In the genomic region with DNA sequence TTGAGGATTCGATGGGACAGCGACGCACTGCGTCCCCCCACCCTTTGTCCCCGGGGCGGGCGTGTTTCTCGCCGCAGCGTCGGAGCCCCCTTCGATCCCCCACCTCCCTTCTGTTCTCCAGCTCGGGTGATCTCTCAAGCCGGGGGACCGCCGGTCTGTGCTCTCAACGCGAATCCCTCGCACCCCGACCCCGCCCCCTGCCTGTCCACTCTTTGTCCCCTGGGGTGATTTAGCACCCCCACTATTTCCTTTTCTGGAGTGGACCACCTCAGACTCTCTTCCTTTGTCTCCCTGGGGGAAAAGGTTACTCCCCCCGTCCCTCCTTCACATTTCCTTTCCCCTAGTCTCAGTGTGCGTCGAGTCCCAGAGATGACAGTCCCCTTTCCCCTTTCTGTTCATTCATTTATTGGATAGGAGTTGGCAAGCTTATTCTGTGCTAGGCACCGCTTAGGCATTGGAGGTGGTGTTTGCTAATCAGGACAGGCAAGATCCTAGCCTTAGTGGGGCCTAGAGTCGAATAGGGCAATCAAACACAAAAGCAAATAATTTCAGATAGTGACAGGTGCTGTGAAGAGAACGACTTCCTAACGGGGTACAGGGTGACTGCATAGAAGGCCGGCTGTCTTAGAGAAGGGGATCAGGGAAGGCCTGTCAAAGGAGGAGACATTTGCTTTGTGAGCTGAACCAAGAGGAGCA, we compare ENCODE assay signal across 8 cellular contexts. TPM values are rescaled to one million over a fixed set of nuclear protein-coding genes. Genes with fewer than 3 reads are reported as not detected.
A peak's percentile ranks its signal among the peaks of the same experiment; 100 is the strongest.
DNase-seq lines count a peak whose midpoint lies in the region; TF ChIP-seq lines count a peak whose summit lies in the region.

No MANE protein-coding gene starts in this region.

- no peaks in the 10 kb centered on the region for H3K27me3 Mint-ChIP-seq in stimulated activated naive CD8-positive, alpha-beta T cell treated with anti-CD3 and anti-CD28 coated beads, Interleukin-15, Interleukin-2, amounts not matched to agents 100 ng/mL and 50 ng/mL, for 24 hours

- TF ChIP-seq CTCF in GM12875 (IDR thresholded peaks at IDR 0.05; ENCODE audit: borderline replicate concordance, insufficient read depth, low read depth, low read length) (no peak), astrocyte of the cerebellum (IDR thresholded peaks at IDR 0.05; ENCODE audit: low read depth, low read length, missing control alignments) (no peak), kidney epithelial cell (IDR thresholded peaks at IDR 0.05; ENCODE audit: insufficient read depth, low read length, poor library complexity, severe bottlenecking) (no peak)

- H3K36me3 Mint-ChIP-seq in stimulated activated naive CD8-positive, alpha-beta T cell treated with anti-CD3 and anti-CD28 coated beads, Interleukin-15, Interleukin-2, amounts not matched to agents 100 ng/mL and 50 ng/mL, for 24 hours (ENCODE audit: low read depth) = peaks cover 21% of the 10 kb centered on the region

- peak overlapping the region; percentile 78 for H3K4me3 ChIP-seq in GM12875 (ENCODE audit: low read depth, low read length)
- H3K4me3 ChIP-seq in MG63 = peak overlapping the region; percentile 94
- H3K4me3 ChIP-seq in astrocyte of the cerebellum (ENCODE audit: low read depth, low read length) = peak overlapping the region; percentile 95
- H3K4me3 ChIP-seq in kidney epithelial cell (ENCODE audit: low read depth, low read length) = peak overlapping the region; percentile 79

- H3K4me1 Mint-ChIP-seq in stimulated activated naive CD8-positive, alpha-beta T cell treated with anti-CD3 and anti-CD28 coated beads, Interleukin-15, Interleukin-2, amounts not matched to agents 100 ng/mL and 50 ng/mL, for 24 hours (ENCODE audit: low read depth) = peaks cover 62% of the 10 kb centered on the region

- DNase-seq in MG63 = no peak
- DNase-seq in astrocyte of the cerebellum (ENCODE audit: low read depth) = no peak
- DNase-seq in kidney epithelial cell (ENCODE audit: low read depth) = no peak
- DNase-seq in NCI-H345 (lab: John Stamatoyannopoulos, UW) = no peak
- DNase-seq in NCI-H1436 treated with DMSO at 0.1 percent for 48 hours (lab: John Stamatoyannopoulos, UW) = no peak
- no peak for DNase-seq in iPS-NIHi11 (ENCODE audit: low spot score)

- H3K4me3 Mint-ChIP-seq in stimulated activated naive CD8-positive, alpha-beta T cell treated with anti-CD3 and anti-CD28 coated beads, Interleukin-15, Interleukin-2, amounts not matched to agents 100 ng/mL and 50 ng/mL, for 24 hours = peak overlapping the region; percentile 97

- H3K36me3 ChIP-seq in MG63 (peaks cover 3% of the 10 kb centered on the region; the same call in 1 of the 2 replicates), kidney epithelial cell (ENCODE audit: control insufficient read depth, insufficient read depth, low read length) (no peaks in the 10 kb centered on the region)

- no peaks in the 10 kb centered on the region for H3K9me3 ChIP-seq in MG63

- in situ Hi-C loops in astrocyte of the cerebellum (cut with HindIII; ENCODE audit: low sequenced_read_pairs) = loop anchor here (5.0 kb wide), 1 partner anchor 51 kb away; no protein-coding TSS in a partner anchor

- no peaks in the 10 kb centered on the region for H3K9me3 Mint-ChIP-seq in stimulated activated naive CD8-positive, alpha-beta T cell treated with anti-CD3 and anti-CD28 coated beads, Interleukin-15, Interleukin-2, amounts not matched to agents 100 ng/mL and 50 ng/mL, for 24 hours

- no peaks in the 10 kb centered on the region for H3K27me3 ChIP-seq in MG63
- no peaks in the 10 kb centered on the region for H3K27me3 ChIP-seq in kidney epithelial cell (ENCODE audit: control insufficient read depth, insufficient read depth, low read length)

- H3K27ac Mint-ChIP-seq in stimulated activated naive CD8-positive, alpha-beta T cell treated with anti-CD3 and anti-CD28 coated beads, Interleukin-15, Interleukin-2, amounts not matched to agents 100 ng/mL and 50 ng/mL, for 24 hours = peak overlapping the region; percentile 85

RNA-seq across cellular contexts. Expression of gene PTPN1, which starts 0.7 kb away (rescaled TPM):
- total RNA-seq in MG63 (2014; rRNA removed; shearing (Covaris generic); ENCODE audit: low replicate concordance) = 35.3 and 37.1 TPM in 2 replicates
- 36.7 and 36.9 TPM in 2 replicates for total RNA-seq in kidney epithelial cell
